14 cellular contexts compared by ENCODE assay signal in genomic region chr5:98975223-98975622, GRCh38. TPM values are rescaled to one million over a fixed set of nuclear protein-coding genes. Genes with fewer than 3 reads are reported as not detected.
A peak's percentile ranks its signal among the peaks of the same experiment; 100 is the strongest.
DNase-seq lines count a peak whose midpoint lies in the region; ATAC-seq and TF ChIP-seq lines count a peak whose summit lies in the region.
"Had no signal": no experiment of that assay in that cellular context is flagged by ENCODE, and none has a peak within 500 bp of the region (broad histone marks: within the 10 kb centered on the region; RNA-seq: fewer than 3 reads in every experiment).

No MANE protein-coding gene starts in this region.

- peak; percentile 36 for ATAC-seq in GM18511 (IDR thresholded peaks at IDR 0.05; ENCODE audit: unreplicated experiment)

- H3K36me3 ChIP-seq in brain microvascular endothelial cell (replicated peaks) = no peaks in the 10 kb centered on the region

- H3K27ac ChIP-seq in brain microvascular endothelial cell = no peak overlapping the region

- TF ChIP-seq CTCF in epithelial cell of esophagus (IDR thresholded peaks at IDR 0.05; ENCODE audit: insufficient read depth, low read depth, low read length, missing control alignments) (no peak), brain microvascular endothelial cell (IDR thresholded peaks at IDR 0.05; ENCODE audit: low read depth, low read length, missing control alignments) (no peak)

- H3K4me3 ChIP-seq in epithelial cell of esophagus (ENCODE audit: low read length) (no peak overlapping the region), brain microvascular endothelial cell (ENCODE audit: low read depth, low read length) (no peak overlapping the region)

- no peaks in the 10 kb centered on the region for H3K27me3 ChIP-seq in brain microvascular endothelial cell (replicated peaks)

- in situ Hi-C loops in brain microvascular endothelial cell (cut with HindIII; ENCODE audit: low pct_ligation_motif_present, low sequenced_read_pairs) = no loop called here

- DNase-seq in A172 (ENCODE audit: low spot score) = peak; percentile 11
- DNase-seq in HPDE6-E6E7 (ENCODE audit: extremely low spot score) = peak; percentile 25
- DNase-seq in epithelial cell of esophagus (ENCODE audit: low read depth) = peak; percentile 82
- no peak for DNase-seq in dermis blood vessel endothelial cell
- DNase-seq in stimulated activated naive CD4-positive, alpha-beta T cell treated with Interleukin-2 at 50 U/mL for 16 hours (lab: John Stamatoyannopoulos, UW) = no peak
- no peak for DNase-seq in brain microvascular endothelial cell
- no peak for DNase-seq in NCI-H2196 (lab: John Stamatoyannopoulos, UW; ENCODE audit: unreplicated experiment)
- DNase-seq: activated CD4-positive, alpha-beta memory T cell treated with anti-CD3 and anti-CD28 coated beads for 36 hours; effector CD8-positive, alpha-beta T cell; Karpas-422; NCI-H1930; NK-92 treated with Interleukin-12 subunit alpha and Interleukin-12 subunit beta, amount 100 ng/mL, for 24 hours; stimulated activated CD4-positive, alpha-beta T cell treated with anti-CD3 and anti-CD28 coated beads, Interleukin-12 subunit alpha, Interleukin-12 subunit beta, amount 100 ng/mL, for 4 hours had no signal

RNA-seq across cellular contexts. Expression of gene CHD1, which starts 46.4 kb away (rescaled TPM):
- 43.5 and 55.1 TPM in 2 replicates for total RNA-seq in A172 (2014; rRNA removed; shearing (Covaris generic))
- 74.4 and 104 TPM in 2 replicates for total RNA-seq in dermis blood vessel endothelial cell

Comparison
In these comparisons a context has a peak if more than half of its experiments do, and no peak if none do; other contexts are left out.
1. DNase-seq: peak in A172 (single experiment), HPDE6-E6E7 (single experiment) and epithelial cell of esophagus (single experiment); none in dermis blood vessel endothelial cell (single experiment), stimulated activated naive CD4-positive, alpha-beta T cell treated with Interleukin-2 at 50 U/mL for 16 hours (single experiment), brain microvascular endothelial cell (single experiment) and NCI-H2196 (single experiment).